ENCODE assay signal across 8 cellular contexts in genomic region chr1:8510041-8510823, GRCh38.
A peak's percentile ranks its signal among the peaks of the same experiment; 100 is the strongest.
DNase-seq lines count a peak whose midpoint lies in the region; ATAC-seq, FAIRE-seq and TF ChIP-seq lines count a peak whose summit lies in the region.

No MANE protein-coding gene starts in this region.

- POLR2A ChIA-PET in activated CD8-positive, alpha-beta T cell treated with anti-CD3 and anti-CD28 coated beads, Interleukin-2, amount 10 ng/mL, durations not matched to agents 7 days and 5 days (lab: Charles Lee) = interaction anchor here (0.7 to 1.3 kb wide), 3 partner anchors 15 to 49 kb away, joined by 4 read pairs; no protein-coding TSS in a partner anchor

- peaks cover 34% of the 10 kb centered on the region for H3K4me1 Mint-ChIP-seq in activated CD8-positive, alpha-beta T cell treated with anti-CD3 and anti-CD28 coated beads, Interleukin-2, amount 10 ng/mL, durations not matched to agents 7 days and 5 days (ENCODE audit: low read depth)

- ATAC-seq in activated CD8-positive, alpha-beta T cell treated with anti-CD3 and anti-CD28 coated beads, Interleukin-2, amount 10 ng/mL, durations not matched to agents 7 days and 5 days = peak; percentile 75
- no peak for ATAC-seq in GM21825 (IDR thresholded peaks at IDR 0.05; ENCODE audit: unreplicated experiment)

- no peak for TF ChIP-seq CTCF in fibroblast of the aortic adventitia (IDR thresholded peaks at IDR 0.05; ENCODE audit: insufficient read depth, low read length)

- H3K36me3 ChIP-seq in rectal smooth muscle tissue (ENCODE audit: control insufficient read depth, insufficient read depth, low read length) = no peaks in the 10 kb centered on the region

- H3K27me3 ChIP-seq in rectal smooth muscle tissue (ENCODE audit: control insufficient read depth, insufficient read depth, low read length) = no peaks in the 10 kb centered on the region

- H3K27ac ChIP-seq in rectal smooth muscle tissue (ENCODE audit: low read depth, low read length) = peak overlapping the region; percentile 72

- H3K4me3 ChIP-seq in fibroblast of the aortic adventitia (ENCODE audit: low read depth, low read length) (peak overlapping the region; percentile 7), rectal smooth muscle tissue (ENCODE audit: low read length) (peak overlapping the region; percentile 7)

- H3K27me3 Mint-ChIP-seq in activated CD8-positive, alpha-beta T cell treated with anti-CD3 and anti-CD28 coated beads, Interleukin-2, amount 10 ng/mL, durations not matched to agents 7 days and 5 days (ENCODE audit: low read depth) = no peaks in the 10 kb centered on the region

- no peak for DNase-seq in GM12892 (ENCODE audit: insufficient read length)
- DNase-seq in activated CD8-positive, alpha-beta T cell treated with anti-CD3 and anti-CD28 coated beads, Interleukin-2, amount 10 ng/mL, durations not matched to agents 7 days and 5 days = peak; percentile 45
- DNase-seq in fibroblast of the aortic adventitia (ENCODE audit: low read depth) = peak; percentile 92
- no peak for DNase-seq in HUDEP-2 (lab: John Stamatoyannopoulos, UW; ENCODE audit: unreplicated experiment in 76 of 76)
- DNase-seq in mesenteric fat pad (ENCODE audit: low spot score) = no peak
- no peak for DNase-seq in DMS53 (lab: John Stamatoyannopoulos, UW)

- H3K36me3 Mint-ChIP-seq in activated CD8-positive, alpha-beta T cell treated with anti-CD3 and anti-CD28 coated beads, Interleukin-2, amount 10 ng/mL, durations not matched to agents 7 days and 5 days (ENCODE audit: low read depth) = peaks cover 12% of the 10 kb centered on the region

- peak overlapping the region; percentile 61 for H3K4me3 Mint-ChIP-seq in activated CD8-positive, alpha-beta T cell treated with anti-CD3 and anti-CD28 coated beads, Interleukin-2, amount 10 ng/mL, durations not matched to agents 7 days and 5 days

- peaks cover 5% of the 10 kb centered on the region for H3K4me1 ChIP-seq in rectal smooth muscle tissue (ENCODE audit: control insufficient read depth, insufficient read depth, low read length)

- CTCF ChIA-PET in activated CD8-positive, alpha-beta T cell treated with anti-CD3 and anti-CD28 coated beads, Interleukin-2, amount 10 ng/mL, durations not matched to agents 7 days and 5 days (lab: Charles Lee) = interaction anchor here (0.7 to 2.0 kb wide), 9 partner anchors 12 to 534 kb away, joined by 3 to 8 read pairs (median 4); no protein-coding TSS in a partner anchor

- peak; percentile 85 for FAIRE-seq in GM12892 (lab: Jason Lieb, UNC)

- no peak overlapping the region for H3K9ac ChIP-seq in rectal smooth muscle tissue (ENCODE audit: low read length)

- TF ChIP-seq POLR2A in GM12892 (IDR thresholded peaks at IDR 0.05; ENCODE audit: low read depth, low read length) = no peak

- H3K27ac Mint-ChIP-seq in activated CD8-positive, alpha-beta T cell treated with anti-CD3 and anti-CD28 coated beads, Interleukin-2, amount 10 ng/mL, durations not matched to agents 7 days and 5 days = peak overlapping the region; percentile 82

- H3K9me3 Mint-ChIP-seq in activated CD8-positive, alpha-beta T cell treated with anti-CD3 and anti-CD28 coated beads, Interleukin-2, amount 10 ng/mL, durations not matched to agents 7 days and 5 days (ENCODE audit: insufficient read depth) = no peaks in the 10 kb centered on the region

Comparison
In these comparisons a context has a peak if more than half of its experiments do, and no peak if none do; other contexts are left out.
1. DNase-seq: peak in activated CD8-positive, alpha-beta T cell treated with anti-CD3 and anti-CD28 coated beads, Interleukin-2, amount 10 ng/mL, durations not matched to agents 7 days and 5 days (single experiment) and fibroblast of the aortic adventitia (single experiment); none in GM12892 (single experiment), HUDEP-2 (0 of 76), mesenteric fat pad (single experiment) and DMS53 (single experiment).